2 cellular contexts compared by ENCODE assay signal in genomic region chr2:190450363-190450762, GRCh38.
TF ChIP-seq lines count a peak whose summit lies in the region.

No MANE protein-coding gene starts in this region.

TF ChIP-seq in HEK293, 187 proteins besides CTCF, POLR2A, EP300 and RAD21:
- peak; percentile 1; the same call in 1 of the 2 replicates for TF ChIP-seq PRDM6 (tag by site-specific recombination; IDR thresholded peaks at IDR 0.05)
- no peak for TF ChIP-seq ZNF701 (tag by site-specific recombination; IDR thresholded peaks at IDR 0.05)

TF ChIP-seq in H1, 55 proteins besides CTCF, POLR2A, EP300 and RAD21:
- TF ChIP-seq TAF7 (optimal IDR thresholded peaks at IDR 0.05; ENCODE audit: borderline replicate concordance, low read depth, low read length) (no peak), SP1 (IDR thresholded peaks at IDR 0.05; ENCODE audit: low read depth, low read length) (no peak), CBX8 (IDR thresholded peaks at IDR 0.05; ENCODE audit: borderline replicate concordance, low read depth, low read length) (no peak), ATF3 (IDR thresholded peaks at IDR 0.05; ENCODE audit: insufficient read depth, low read depth, low read length) (0 out of 2 replicates have a peak, but pooled peaks have one; percentile 32), TEAD4 (IDR thresholded peaks at IDR 0.05; ENCODE audit: low read depth, low read length) (0 out of 2 replicates have a peak, but pooled peaks have one; percentile 64), E2F6 (IDR thresholded peaks at IDR 0.05) (no peak), NANOG (IDR thresholded peaks at IDR 0.05; ENCODE audit: insufficient read depth, low read depth, low read length, poor library complexity, severe bottlenecking) (no peak), BACH1 (IDR thresholded peaks at IDR 0.05; ENCODE audit: low read length) (no peak), SRF (IDR thresholded peaks at IDR 0.05; ENCODE audit: low read depth, low read length) (no peak), CREB1 (IDR thresholded peaks at IDR 0.05) (no peak), CBX5 (IDR thresholded peaks at IDR 0.05; ENCODE audit: low read depth, low read length) (no peak), CEBPB (IDR thresholded peaks at IDR 0.05; ENCODE audit: low read depth, low read length) (peak; percentile 86), KDM1A (IDR thresholded peaks at IDR 0.05; ENCODE audit: borderline replicate concordance, low read length) (no peak), NRF1 (IDR thresholded peaks at IDR 0.05; ENCODE audit: low read depth, low read length) (no peak), USF2 (IDR thresholded peaks at IDR 0.05; ENCODE audit: low read length) (no peak), EGR1 (IDR thresholded peaks at IDR 0.05; ENCODE audit: borderline replicate concordance, low read depth, low read length) (no peak), ZNF274 (IDR thresholded peaks at IDR 0.05; ENCODE audit: borderline replicate concordance, extremely low read depth, low read length) (no peak), HDAC6 (IDR thresholded peaks at IDR 0.05; ENCODE audit: low read depth, low read length) (no peak)
TF ChIP-seq in H1: peak in this region for 3.
